In the genomic region with DNA sequence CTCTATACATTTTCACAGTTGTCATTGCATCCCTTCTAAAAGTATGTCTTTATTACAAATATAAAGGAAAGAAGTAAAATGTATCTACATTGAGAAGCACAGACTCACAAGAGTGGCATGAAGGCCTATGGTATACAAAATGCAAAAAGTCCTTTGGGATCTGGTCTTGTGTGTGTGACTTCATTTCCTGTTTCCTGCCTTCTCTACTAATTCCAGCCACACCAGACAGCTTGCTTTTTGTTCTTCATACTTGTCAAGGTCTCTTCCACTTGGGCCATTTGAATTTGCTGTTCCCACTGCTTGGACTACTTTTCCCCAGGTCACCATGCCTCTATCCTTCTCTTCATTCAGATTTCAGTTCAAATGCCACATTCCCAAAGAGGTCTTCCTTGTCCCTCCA, we compare ENCODE assay signal across 15 cellular contexts. TPM values are rescaled to one million over a fixed set of nuclear protein-coding genes. Genes with fewer than 3 reads are reported as not detected.
A peak's percentile ranks its signal among the peaks of the same experiment; 100 is the strongest.
DNase-seq lines count a peak whose midpoint lies in the region; ATAC-seq, FAIRE-seq and TF ChIP-seq lines count a peak whose summit lies in the region.
"Had no signal": no experiment of that assay in that cellular context is flagged by ENCODE, and none has a peak within 500 bp of the region (broad histone marks: within the 10 kb centered on the region; RNA-seq: fewer than 3 reads in every experiment).

No MANE protein-coding gene starts in this region.

- H3K36me3 ChIP-seq in mesodermal cell (ENCODE audit: control insufficient read depth, insufficient read depth, low read length) (no peaks in the 10 kb centered on the region), upper lobe of left lung (no peaks in the 10 kb centered on the region)
- H3K36me3 ChIP-seq: gastrocnemius medialis had no signal

- DNase-seq in activated CD8-positive, alpha-beta T cell treated with anti-CD3 and anti-CD28 coated beads for 36 hours = no peak
- DNase-seq in activated CD8-positive, alpha-beta T cell treated with anti-CD3 and anti-CD28 coated beads, Interleukin-2, amount 10 ng/mL, durations not matched to agents 7 days and 5 days = no peak
- DNase-seq in GM18507 (ENCODE audit: extremely low spot score, insufficient read length, low read depth) (no peak), upper lobe of left lung (no peak), retina (no peak), kidney tubule cell (ENCODE audit: low spot score) (no peak)
- no peak for DNase-seq in activated naive CD8-positive, alpha-beta T cell treated with anti-CD3 and anti-CD28 coated beads, Interleukin-2, amount 50 U/mL, for 24 hours
- DNase-seq: amniotic stem cell, gastrocnemius medialis, NCI-H2227 treated with DMSO at 0.1 percent for 48 hours had no signal

- H3K27me3 Mint-ChIP-seq in activated CD8-positive, alpha-beta T cell treated with anti-CD3 and anti-CD28 coated beads for 36 hours = no peaks in the 10 kb centered on the region
- no peaks in the 10 kb centered on the region for H3K27me3 Mint-ChIP-seq in activated CD8-positive, alpha-beta T cell treated with anti-CD3 and anti-CD28 coated beads, Interleukin-2, amount 10 ng/mL, durations not matched to agents 7 days and 5 days (ENCODE audit: low read depth)
- no peaks in the 10 kb centered on the region for H3K27me3 Mint-ChIP-seq in activated naive CD8-positive, alpha-beta T cell treated with anti-CD3 and anti-CD28 coated beads, Interleukin-2, amount 50 U/mL, for 24 hours

- no peak overlapping the region for H3K4me3 ChIP-seq in mesodermal cell (ENCODE audit: extremely low read depth, insufficient read depth, low read length, poor library complexity, severe bottlenecking)
- no peak overlapping the region for H3K4me3 ChIP-seq in upper lobe of left lung
- H3K4me3 ChIP-seq: gastrocnemius medialis, smooth muscle cell had no signal

- H3K4me1 Mint-ChIP-seq in activated CD8-positive, alpha-beta T cell treated with anti-CD3 and anti-CD28 coated beads for 36 hours (ENCODE audit: low read depth) = peaks cover 33% of the 10 kb centered on the region
- H3K4me1 Mint-ChIP-seq in activated CD8-positive, alpha-beta T cell treated with anti-CD3 and anti-CD28 coated beads, Interleukin-2, amount 10 ng/mL, durations not matched to agents 7 days and 5 days (ENCODE audit: low read depth) = peaks cover 24% of the 10 kb centered on the region
- peaks cover 40% of the 10 kb centered on the region for H3K4me1 Mint-ChIP-seq in activated naive CD8-positive, alpha-beta T cell treated with anti-CD3 and anti-CD28 coated beads, Interleukin-2, amount 50 U/mL, for 24 hours

- peak; percentile 57 for FAIRE-seq in GM18507 (lab: Jason Lieb, UNC)
- FAIRE-seq: A204.1 had no signal

- H3K27ac ChIP-seq in mesodermal cell (ENCODE audit: low read depth, low read length, severe bottlenecking) (peak overlapping the region; percentile 39), upper lobe of left lung (no peak overlapping the region)
- H3K27ac ChIP-seq: parathyroid adenoma had no signal

- ATAC-seq in activated CD8-positive, alpha-beta T cell treated with anti-CD3 and anti-CD28 coated beads for 36 hours = no peak
- no peak for ATAC-seq in activated CD8-positive, alpha-beta T cell treated with anti-CD3 and anti-CD28 coated beads, Interleukin-2, amount 10 ng/mL, durations not matched to agents 7 days and 5 days
- no peak for ATAC-seq in activated naive CD8-positive, alpha-beta T cell treated with anti-CD3 and anti-CD28 coated beads, Interleukin-2, amount 50 U/mL, for 24 hours
- ATAC-seq in upper lobe of left lung (ENCODE audit: low FRiP score in 2 of 2) = no peak
- ATAC-seq: gastrocnemius medialis had no signal

- H3K27ac Mint-ChIP-seq in activated CD8-positive, alpha-beta T cell treated with anti-CD3 and anti-CD28 coated beads for 36 hours = peak overlapping the region; percentile 19
- no peak overlapping the region for H3K27ac Mint-ChIP-seq in activated CD8-positive, alpha-beta T cell treated with anti-CD3 and anti-CD28 coated beads, Interleukin-2, amount 10 ng/mL, durations not matched to agents 7 days and 5 days
- peak overlapping the region; percentile 41 for H3K27ac Mint-ChIP-seq in activated naive CD8-positive, alpha-beta T cell treated with anti-CD3 and anti-CD28 coated beads, Interleukin-2, amount 50 U/mL, for 24 hours

- no peak for TF ChIP-seq EP300 in upper lobe of left lung (IDR thresholded peaks at IDR 0.05)

- H3K4me1 ChIP-seq in mesodermal cell (ENCODE audit: control insufficient read depth, insufficient read depth, low read length, poor library complexity, severe bottlenecking) (peaks cover 11% of the 10 kb centered on the region), upper lobe of left lung (peaks cover 0 to 20% (median 13%) of the 10 kb centered on the region in 4 donors)
- H3K4me1 ChIP-seq: parathyroid adenoma had no signal

- TF ChIP-seq CTCF in activated CD8-positive, alpha-beta T cell treated with anti-CD3 and anti-CD28 coated beads for 36 hours (IDR thresholded peaks at IDR 0.05) = no peak
- TF ChIP-seq CTCF in upper lobe of left lung (IDR thresholded peaks at IDR 0.05) = no peak

- CTCF ChIA-PET in activated CD8-positive, alpha-beta T cell treated with anti-CD3 and anti-CD28 coated beads for 36 hours (lab: Charles Lee) = interaction anchor here (0.7 to 2.0 kb wide), 3 partner anchors 20 to 132 kb away, joined by 3 to 9 read pairs (median 5); no protein-coding TSS in a partner anchor
- CTCF ChIA-PET in activated CD8-positive, alpha-beta T cell treated with anti-CD3 and anti-CD28 coated beads, Interleukin-2, amount 10 ng/mL, durations not matched to agents 7 days and 5 days (lab: Charles Lee) = interaction anchor here (0.5 to 1.8 kb wide), 2 partner anchors 29 to 30 kb away, joined by 3 to 6 read pairs; no protein-coding TSS in a partner anchor

- intact Hi-C loops in activated CD8-positive, alpha-beta T cell treated with anti-CD3 and anti-CD28 coated beads for 36 hours (cut with micrococcal nuclease) = no loop called here

- H3K36me3 Mint-ChIP-seq in activated CD8-positive, alpha-beta T cell treated with anti-CD3 and anti-CD28 coated beads for 36 hours (ENCODE audit: low read depth) = peaks cover under 1% of the 10 kb centered on the region
- H3K36me3 Mint-ChIP-seq in activated CD8-positive, alpha-beta T cell treated with anti-CD3 and anti-CD28 coated beads, Interleukin-2, amount 10 ng/mL, durations not matched to agents 7 days and 5 days (ENCODE audit: low read depth) = peaks cover 2% of the 10 kb centered on the region
- H3K36me3 Mint-ChIP-seq in activated naive CD8-positive, alpha-beta T cell treated with anti-CD3 and anti-CD28 coated beads, Interleukin-2, amount 50 U/mL, for 24 hours (ENCODE audit: low read depth) = peaks cover 7% of the 10 kb centered on the region

- H3K27me3 ChIP-seq in upper lobe of left lung = no peaks in the 10 kb centered on the region
- H3K27me3 ChIP-seq: gastrocnemius medialis had no signal

- POLR2A ChIA-PET in activated CD8-positive, alpha-beta T cell treated with anti-CD3 and anti-CD28 coated beads for 36 hours (lab: Charles Lee) = no interaction called here
- POLR2A ChIA-PET in activated CD8-positive, alpha-beta T cell treated with anti-CD3 and anti-CD28 coated beads, Interleukin-2, amount 10 ng/mL, durations not matched to agents 7 days and 5 days (lab: Charles Lee) = no interaction called here

- no peak for TF ChIP-seq POLR2A in upper lobe of left lung (IDR thresholded peaks at IDR 0.05)

- H3K9me3 Mint-ChIP-seq in activated CD8-positive, alpha-beta T cell treated with anti-CD3 and anti-CD28 coated beads for 36 hours = no peaks in the 10 kb centered on the region
- no peaks in the 10 kb centered on the region for H3K9me3 Mint-ChIP-seq in activated CD8-positive, alpha-beta T cell treated with anti-CD3 and anti-CD28 coated beads, Interleukin-2, amount 10 ng/mL, durations not matched to agents 7 days and 5 days (ENCODE audit: insufficient read depth)
- no peaks in the 10 kb centered on the region for H3K9me3 Mint-ChIP-seq in activated naive CD8-positive, alpha-beta T cell treated with anti-CD3 and anti-CD28 coated beads, Interleukin-2, amount 50 U/mL, for 24 hours
- H3K9me3 Mint-ChIP-seq: activated T-helper 1 cell treated with anti-CD3 and anti-CD28 coated beads, Interleukin-12 subunit alpha, Interleukin-12 subunit beta, Interleukin-2, Interleukin-4 antibody, amounts not matched to agents 30 ng/mL and 10 ng/mL and 1 ng/mL, durations not matched to agents 14 hours and 24 hours and 36 hours had no signal

- no peak overlapping the region for H3K4me3 Mint-ChIP-seq in activated CD8-positive, alpha-beta T cell treated with anti-CD3 and anti-CD28 coated beads for 36 hours
- no peak overlapping the region for H3K4me3 Mint-ChIP-seq in activated CD8-positive, alpha-beta T cell treated with anti-CD3 and anti-CD28 coated beads, Interleukin-2, amount 10 ng/mL, durations not matched to agents 7 days and 5 days
- no peak overlapping the region for H3K4me3 Mint-ChIP-seq in activated naive CD8-positive, alpha-beta T cell treated with anti-CD3 and anti-CD28 coated beads, Interleukin-2, amount 50 U/mL, for 24 hours
- H3K4me3 Mint-ChIP-seq: activated T-helper 1 cell treated with anti-CD3 and anti-CD28 coated beads, Interleukin-12 subunit alpha, Interleukin-12 subunit beta, Interleukin-2, Interleukin-4 antibody, amounts not matched to agents 30 ng/mL and 10 ng/mL and 1 ng/mL, durations not matched to agents 14 hours and 24 hours and 36 hours had no signal

- H3K9me3 ChIP-seq in mesodermal cell (ENCODE audit: control insufficient read depth, low read length) (no peaks in the 10 kb centered on the region), upper lobe of left lung (no peaks in the 10 kb centered on the region)
- H3K9me3 ChIP-seq: gastrocnemius medialis had no signal

RNA-seq across cellular contexts. Expression of a gene that starts 6.7 kb away (rescaled TPM):
- total RNA-seq in activated CD8-positive, alpha-beta T cell treated with anti-CD3 and anti-CD28 coated beads for 36 hours = 10 to 100 TPM; 25.1 to 26.2 TPM
- total RNA-seq in activated CD8-positive, alpha-beta T cell treated with anti-CD3 and anti-CD28 coated beads, Interleukin-2, amount 10 ng/mL, durations not matched to agents 7 days and 5 days = 10 to 100 TPM; 12.3 to 13.3 TPM
- 16.4 TPM for polyA plus RNA-seq in mesodermal cell (2013, experiment 1 of 2)
- 14.9 TPM for polyA plus RNA-seq in mesodermal cell (2013, experiment 2 of 2)
- 10 to 100 TPM in 4 of 6 donors, 1 to 10 TPM in 2; 7.2 to 28.1 (median 13.6) TPM for total RNA-seq in upper lobe of left lung
